12 cellular contexts compared by ENCODE assay signal in genomic region chr20:24950836-24951525, GRCh38. TPM values are rescaled to one million over a fixed set of nuclear protein-coding genes. Genes with fewer than 3 reads are reported as not detected.
DNase-seq lines count a peak whose midpoint lies in the region; ATAC-seq and TF ChIP-seq lines count a peak whose summit lies in the region.
"Had no signal": no experiment of that assay in that cellular context is flagged by ENCODE, and none has a peak within 500 bp of the region (broad histone marks: within the 10 kb centered on the region; RNA-seq: fewer than 3 reads in every experiment).

No MANE protein-coding gene starts in this region.

- peaks cover 70% of the 10 kb centered on the region for H3K4me1 Mint-ChIP-seq in activated T-cell treated with anti-CD3 and anti-CD28 coated beads, Interleukin-2, amount 50 U/mL, for 4 hours (ENCODE audit: low read depth)
- H3K4me1 Mint-ChIP-seq in glutamatergic neuron (ENCODE audit: low read depth, unreplicated experiment), result peaks cover 19% of the 10 kb centered on the region

- TF ChIP-seq CTCF in glutamatergic neuron (IDR thresholded peaks at IDR 0.05; ENCODE audit: partially characterized antibody, unreplicated experiment) (no peak), upper lobe of left lung (IDR thresholded peaks at IDR 0.05) (no peak)

- no peak for TF ChIP-seq EP300 in upper lobe of left lung (IDR thresholded peaks at IDR 0.05)

- H3K27me3 Mint-ChIP-seq in activated T-cell treated with anti-CD3 and anti-CD28 coated beads, Interleukin-2, amount 50 U/mL, for 4 hours (ENCODE audit: low read depth), result no peaks in the 10 kb centered on the region
- peaks cover 3% of the 10 kb centered on the region for H3K27me3 Mint-ChIP-seq in glutamatergic neuron (ENCODE audit: unreplicated experiment)

- H3K36me3 Mint-ChIP-seq in activated T-cell treated with anti-CD3 and anti-CD28 coated beads, Interleukin-2, amount 50 U/mL, for 4 hours (ENCODE audit: insufficient read depth), result peaks cover 14% of the 10 kb centered on the region
- H3K36me3 Mint-ChIP-seq in glutamatergic neuron (ENCODE audit: unreplicated experiment), result peaks cover 9% of the 10 kb centered on the region

- H3K27ac Mint-ChIP-seq in glutamatergic neuron (ENCODE audit: unreplicated experiment), result peak overlapping the region; percentile 33

- H3K4me3 Mint-ChIP-seq in activated T-cell treated with anti-CD3 and anti-CD28 coated beads, Interleukin-2, amount 50 U/mL, for 4 hours, result peak overlapping the region; percentile 88
- no peak overlapping the region for H3K4me3 Mint-ChIP-seq in glutamatergic neuron (ENCODE audit: unreplicated experiment)

- 68 to 76% methylated on average over 4 to 16 of the region's 16 CpGs for WGBS in upper lobe of left lung, 2 donors

- no peak for ATAC-seq in activated T-cell treated with anti-CD3 and anti-CD28 coated beads, Interleukin-2, amount 50 U/mL, for 4 hours
- ATAC-seq in upper lobe of left lung (ENCODE audit: low FRiP score in 2 of 2), result no peak
- ATAC-seq in GM19324 (IDR thresholded peaks at IDR 0.05; ENCODE audit: low FRiP score, unreplicated experiment), result no peak

- H3K27me3 ChIP-seq in SJCRH30 (no peaks in the 10 kb centered on the region), upper lobe of left lung (no peaks in the 10 kb centered on the region)

- H3K4me3 ChIP-seq in SJCRH30 (no peak overlapping the region), upper lobe of left lung (peak overlapping the region in 3 of 4 donors; percentile 36 to 46 (median 40))
- H3K4me3 ChIP-seq: breast epithelium had no signal

- H3K36me3 ChIP-seq in SJCRH30 (no peaks in the 10 kb centered on the region), upper lobe of left lung (peaks cover 0 to 9% (median 4%) of the 10 kb centered on the region in 4 donors)
- H3K36me3 ChIP-seq: breast epithelium had no signal

- 0 out of 2 replicates have a peak, but pooled peaks cover 3% of the 10 kb centered on the region for H3K9me3 ChIP-seq in SJCRH30 (replicated peaks)
- peaks cover 0 to 5% (median 2%) of the 10 kb centered on the region in 4 donors for H3K9me3 ChIP-seq in upper lobe of left lung

- H3K27ac ChIP-seq in SJCRH30 (no peak overlapping the region), upper lobe of left lung (peak overlapping the region; percentile 69 to 90 (median 81))
- H3K27ac ChIP-seq: epithelial cell of prostate had no signal

- H3K9me3 Mint-ChIP-seq in activated T-cell treated with anti-CD3 and anti-CD28 coated beads, Interleukin-2, amount 50 U/mL, for 4 hours, result peaks cover 10% of the 10 kb centered on the region
- peaks cover 8% of the 10 kb centered on the region for H3K9me3 Mint-ChIP-seq in glutamatergic neuron (ENCODE audit: unreplicated experiment)

- H3K4me1 ChIP-seq in SJCRH30 (no peaks in the 10 kb centered on the region), upper lobe of left lung (peaks cover 0 to 6% (median 0%) of the 10 kb centered on the region in 4 donors)
- H3K4me1 ChIP-seq: breast epithelium had no signal

- DNase-seq in activated T-cell treated with anti-CD3 and anti-CD28 coated beads, Interleukin-2, amount 50 U/mL, for 4 hours, result no peak
- no peak for DNase-seq in activated T-cell treated with anti-CD3 and anti-CD28 coated beads, Interleukin-2, amount 50 U/mL, for 1 hour
- DNase-seq in SJCRH30 (peak; percentile 24 to 54), glutamatergic neuron (no peak), upper lobe of left lung (no peak), dermis blood vessel endothelial cell (no peak), OCI-M2 (lab: John Stamatoyannopoulos, UW; ENCODE audit: unreplicated experiment) (no peak)
- DNase-seq: NCI-H2081 treated with DMSO at 0.1 percent for 48 hours, nucleus accumbens had no signal

- TF ChIP-seq POLR2A in upper lobe of left lung (IDR thresholded peaks at IDR 0.05), result no peak

RNA-seq across cellular contexts. Expression of gene CST7, which starts 1.9 kb away (rescaled TPM):
- total RNA-seq in activated T-cell treated with anti-CD3 and anti-CD28 coated beads, Interleukin-2, amount 50 U/mL, for 4 hours, result 10 to 100 TPM; 21.3 to 49.7 (median 46.9) TPM
- total RNA-seq in SJCRH30 (2014; rRNA removed; shearing (Covaris generic)), result not detected in 2 replicates
- not detected for total RNA-seq in glutamatergic neuron (ENCODE audit: unreplicated experiment)
- 10 to 100 TPM in 5 of 6 donors, not detected in 1; 13.7 to 28.3 (median 15.4) TPM for total RNA-seq in upper lobe of left lung
- total RNA-seq in dermis blood vessel endothelial cell, result not detected in 2 replicates

RNA-seq across cellular contexts. Expression of gene APMAP, which starts 41.6 kb away (rescaled TPM):
- total RNA-seq in activated T-cell treated with anti-CD3 and anti-CD28 coated beads, Interleukin-2, amount 50 U/mL, for 4 hours, result 10 to 100 TPM; 58.8 to 61.9 (median 61.4) TPM
- total RNA-seq in SJCRH30 (2014; rRNA removed; shearing (Covaris generic)), result 103 and 107 TPM in 2 replicates
- total RNA-seq in glutamatergic neuron (ENCODE audit: unreplicated experiment) (218 TPM), upper lobe of left lung (10 to 100 TPM; 31.4 to 80.1 (median 55.5) TPM), dermis blood vessel endothelial cell (90.7 and 94.6 TPM in 2 replicates)

Comparison
In these comparisons a context has a peak if more than half of its experiments do, and no peak if none do; other contexts are left out.
1. DNase-seq: peak in SJCRH30 (2 of 2); none in activated T-cell treated with anti-CD3 and anti-CD28 coated beads, Interleukin-2, amount 50 U/mL, for 4 hours (single experiment), activated T-cell treated with anti-CD3 and anti-CD28 coated beads, Interleukin-2, amount 50 U/mL, for 1 hour (single experiment), glutamatergic neuron (single experiment), upper lobe of left lung (0 of 2), dermis blood vessel endothelial cell (single experiment) and OCI-M2 (single experiment).